15 cellular contexts compared by ENCODE assay signal in genomic region chr4:43394976-43395375, GRCh38.
"Had no signal": no experiment of that assay in that cellular context is flagged by ENCODE, and none has a peak within 500 bp of the region (broad histone marks: within the 10 kb centered on the region; RNA-seq: fewer than 3 reads in every experiment).

No MANE protein-coding gene starts in this region.

- H3K4me3 Mint-ChIP-seq: activated T-helper 17 cell treated with anti-CD3 and anti-CD28 coated beads, Interleukin-2, amount 50 U/mL, for 72 hours; natural killer cell treated with Interleukin-12 subunit alpha and Interleukin-12 subunit beta and Interleukin-15 and Interleukin-18, amount 100 ng/mL, for 72 hours; stimulated activated effector memory CD8-positive, alpha-beta T cell treated with anti-CD3 and anti-CD28 coated beads, Interleukin-12 subunit alpha, Interleukin-12 subunit beta, amount 100 ng/mL, for 72 hours; T-cell had no signal

- H3K4me1 Mint-ChIP-seq: activated T-helper 17 cell treated with anti-CD3 and anti-CD28 coated beads, Interleukin-2, amount 50 U/mL, for 72 hours; stimulated activated effector memory CD8-positive, alpha-beta T cell treated with anti-CD3 and anti-CD28 coated beads, Interleukin-12 subunit alpha, Interleukin-12 subunit beta, amount 100 ng/mL, for 72 hours; T-cell had no signal

- H3K36me3 Mint-ChIP-seq: stimulated activated effector memory CD8-positive, alpha-beta T cell treated with anti-CD3 and anti-CD28 coated beads, Interleukin-12 subunit alpha, Interleukin-12 subunit beta, amount 100 ng/mL, for 72 hours; T-cell had no signal

- DNase-seq: activated naive CD4-positive, alpha-beta T cell treated with anti-CD3 and anti-CD28 coated beads, Interleukin-2, amount 50 U/mL, for 16 hours; activated T-cell treated with anti-CD3 and anti-CD28 coated beads for 4 hours; effector memory CD4-positive, alpha-beta T cell; hippocampal formation; kidney glomerular epithelial cell; left ventricle myocardium superior; mesendoderm; nucleus accumbens; retina; T-cell; T-helper 9 cell had no signal

- ATAC-seq: activated CD4-positive, CD25-positive, alpha-beta regulatory T cell treated with anti-CD3 and anti-CD28 coated beads, Interleukin-2, amount 50 U/mL, for 24 hours; activated T-helper 17 cell treated with anti-CD3 and anti-CD28 coated beads, Interleukin-2, amount 50 U/mL, for 72 hours; left ventricle myocardium superior; natural killer cell treated with Interleukin-12 subunit alpha and Interleukin-12 subunit beta and Interleukin-15 and Interleukin-18, amount 100 ng/mL, for 72 hours; stimulated activated effector memory CD8-positive, alpha-beta T cell treated with anti-CD3 and anti-CD28 coated beads, Interleukin-12 subunit alpha, Interleukin-12 subunit beta, amount 100 ng/mL, for 72 hours; T-cell had no signal

- H3K27ac Mint-ChIP-seq: activated T-helper 17 cell treated with anti-CD3 and anti-CD28 coated beads, Interleukin-2, amount 50 U/mL, for 72 hours; natural killer cell treated with Interleukin-12 subunit alpha and Interleukin-12 subunit beta and Interleukin-15 and Interleukin-18, amount 100 ng/mL, for 72 hours; stimulated activated effector memory CD8-positive, alpha-beta T cell treated with anti-CD3 and anti-CD28 coated beads, Interleukin-12 subunit alpha, Interleukin-12 subunit beta, amount 100 ng/mL, for 72 hours; T-cell had no signal

- H3K27me3 Mint-ChIP-seq: activated T-helper 17 cell treated with anti-CD3 and anti-CD28 coated beads, Interleukin-2, amount 50 U/mL, for 72 hours; natural killer cell treated with Interleukin-12 subunit alpha and Interleukin-12 subunit beta and Interleukin-15 and Interleukin-18, amount 100 ng/mL, for 72 hours; T-cell had no signal
